ENCODE assay signal across 21 cellular contexts in the genomic region with DNA sequence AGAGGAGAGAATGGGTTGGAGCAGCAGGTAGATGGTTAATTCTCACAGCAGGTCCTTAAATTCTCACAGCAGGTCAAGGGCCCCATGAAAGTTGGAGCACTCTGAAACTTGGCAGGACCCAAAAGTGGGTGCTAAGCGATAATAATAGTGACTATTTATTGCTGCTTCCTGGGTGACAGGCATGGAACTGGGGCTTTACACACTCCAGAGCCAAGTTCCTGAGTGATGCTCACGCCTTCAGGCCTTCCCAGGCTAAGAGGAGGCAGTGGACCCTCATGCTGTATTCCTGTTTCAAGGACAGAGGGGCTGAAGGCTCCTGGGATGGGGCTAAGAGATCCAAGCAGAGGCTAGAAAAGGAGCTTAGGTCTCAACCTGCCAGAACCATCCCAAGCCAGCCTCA.
DNase-seq lines count a peak whose midpoint lies in the region; ATAC-seq and TF ChIP-seq lines count a peak whose summit lies in the region.
"Had no signal": no experiment of that assay in that cellular context is flagged by ENCODE, and none has a peak within 500 bp of the region (broad histone marks: within the 10 kb centered on the region; RNA-seq: fewer than 3 reads in every experiment).

No MANE protein-coding gene starts in this region.

- no peak for ATAC-seq in Right ventricle myocardium inferior
- peak; percentile 9 to 40 for ATAC-seq in left cardiac atrium
- ATAC-seq in right cardiac atrium: peak; percentile 25 to 55
- ATAC-seq in left lung: peak; percentile 33
- ATAC-seq: GM12878 had no signal

- H3K4me1 ChIP-seq in left ventricle myocardium inferior: peaks cover 17% of the 10 kb centered on the region
- peaks cover 7% of the 10 kb centered on the region for H3K4me1 ChIP-seq in right cardiac atrium (ENCODE audit: control insufficient read depth, insufficient read depth, low read length)
- H3K4me1 ChIP-seq in left lung: no peaks in the 10 kb centered on the region
- H3K4me1 ChIP-seq: BE2C, BLaER1 had no signal

- H3K27ac ChIP-seq in left ventricle myocardium inferior (replicated peaks) (no peak overlapping the region), right cardiac atrium (ENCODE audit: low read length) (no peak overlapping the region), left lung (no peak overlapping the region)
- H3K27ac ChIP-seq: BLaER1 had no signal

- DNase-seq in cardiac septum (ENCODE audit: low spot score) (peak; percentile 60), Right ventricle myocardium inferior (ENCODE audit: missing footprints) (no peak), left cardiac atrium (no peak), left ventricle myocardium inferior (no peak), right cardiac atrium (no peak), left lung (no peak), OCI-M2 (lab: John Stamatoyannopoulos, UW; ENCODE audit: unreplicated experiment) (no peak)
- DNase-seq: 8988T; ACHN; BE2C; C1 segment of cervical spinal cord; CD4-positive, alpha-beta memory T cell; CD4-positive, CD25-positive, alpha-beta regulatory T cell; CD8-positive, alpha-beta memory T cell; DMS 273 treated with DMSO at 0.1 percent for 48 hours; DMS53; DND-41; EL; GDM1 had no signal

- 62% methylated on average over 2 of the region's 2 CpGs for WGBS in right cardiac atrium

- intact Hi-C loops in cardiac septum (cut with DNase I): no loop called here
- intact Hi-C loops in Right ventricle myocardium inferior (cut with DNase I): no loop called here
- intact Hi-C loops in left cardiac atrium (cut with DNase I): no loop called here
- intact Hi-C loops in left ventricle myocardium inferior (cut with micrococcal nuclease): no loop called here
- intact Hi-C loops in right cardiac atrium (cut with DNase I): no loop called here
- intact Hi-C loops in left lung (cut with DNase I): no loop called here

- no peaks in the 10 kb centered on the region for H3K27me3 ChIP-seq in left ventricle myocardium inferior (ENCODE audit: low read depth)
- no peaks in the 10 kb centered on the region for H3K27me3 ChIP-seq in right cardiac atrium (ENCODE audit: control insufficient read depth, insufficient read depth)
- no peaks in the 10 kb centered on the region for H3K27me3 ChIP-seq in left lung
- H3K27me3 ChIP-seq: BLaER1 had no signal

- peaks cover 3% of the 10 kb centered on the region for H3K9me3 ChIP-seq in left ventricle myocardium inferior (replicated peaks)
- H3K9me3 ChIP-seq in right cardiac atrium (ENCODE audit: control insufficient read depth, low read length): no peaks in the 10 kb centered on the region
- H3K9me3 ChIP-seq in left lung: no peaks in the 10 kb centered on the region
- H3K9me3 ChIP-seq: BE2C, BLaER1 had no signal

- TF ChIP-seq CTCF in left ventricle myocardium inferior (IDR thresholded peaks at IDR 0.05; ENCODE audit: borderline replicate concordance): no peak
- TF ChIP-seq CTCF in left lung (IDR thresholded peaks at IDR 0.05): no peak

- no peak overlapping the region for H3K4me3 ChIP-seq in left ventricle myocardium inferior
- H3K4me3 ChIP-seq in right cardiac atrium (ENCODE audit: low read length): no peak overlapping the region
- no peak overlapping the region for H3K4me3 ChIP-seq in left lung
- H3K4me3 ChIP-seq: BLaER1, GM12878 had no signal

- H3K36me3 ChIP-seq in left ventricle myocardium inferior: no peaks in the 10 kb centered on the region
- H3K36me3 ChIP-seq in left lung: no peaks in the 10 kb centered on the region
- H3K36me3 ChIP-seq: BE2C, BLaER1 had no signal
